In genomic region chr1:61638296-61638695, GRCh38 we compare ENCODE assay signal across 13 cellular contexts.
A peak's percentile ranks its signal among the peaks of the same experiment; 100 is the strongest.
DNase-seq lines count a peak whose midpoint lies in the region; ATAC-seq and TF ChIP-seq lines count a peak whose summit lies in the region.
"Had no signal": no experiment of that assay in that cellular context is flagged by ENCODE, and none has a peak within 500 bp of the region (broad histone marks: within the 10 kb centered on the region; RNA-seq: fewer than 3 reads in every experiment).

No MANE protein-coding gene starts in this region.

- no peaks in the 10 kb centered on the region for H3K9me3 ChIP-seq in heart right ventricle
- no peaks in the 10 kb centered on the region for H3K9me3 ChIP-seq in sigmoid colon
- H3K9me3 ChIP-seq: BLaER1 treated with 17β-estradiol and CSF1 and Interleukin-3, amounts not matched to agents 10 nM and 100 nM; neutrophil had no signal

- H3K4me3 ChIP-seq in AG10803 (ENCODE audit: low read length) (no peak overlapping the region), astrocyte of the cerebellum (ENCODE audit: low read depth, low read length) (no peak overlapping the region), heart right ventricle (no peak overlapping the region), sigmoid colon (no peak overlapping the region)
- H3K4me3 ChIP-seq: BLaER1 treated with 17β-estradiol and CSF1 and Interleukin-3, amounts not matched to agents 10 nM and 100 nM; lung had no signal

- TF ChIP-seq CTCF in AG10803 (conservative IDR thresholded peaks at IDR 0.05; ENCODE audit: low read length) (no peak), astrocyte of the cerebellum (IDR thresholded peaks at IDR 0.05; ENCODE audit: low read depth, low read length, missing control alignments) (no peak), heart right ventricle (IDR thresholded peaks at IDR 0.05) (no peak), sigmoid colon (IDR thresholded peaks at IDR 0.05) (no peak)

- H3K36me3 ChIP-seq in heart right ventricle (no peaks in the 10 kb centered on the region), sigmoid colon (no peaks in the 10 kb centered on the region)
- H3K36me3 ChIP-seq: BLaER1 treated with 17β-estradiol and CSF1 and Interleukin-3, amounts not matched to agents 10 nM and 100 nM; neutrophil had no signal

- no peak for TF ChIP-seq POLR2A in sigmoid colon (IDR thresholded peaks at IDR 0.05)

- H3K27me3 ChIP-seq in heart right ventricle = no peaks in the 10 kb centered on the region
- no peaks in the 10 kb centered on the region for H3K27me3 ChIP-seq in sigmoid colon
- H3K27me3 ChIP-seq: neutrophil had no signal

- in situ Hi-C loops in astrocyte of the cerebellum (cut with HindIII; ENCODE audit: low sequenced_read_pairs) = no loop called here

- H3K4me1 ChIP-seq in heart right ventricle = peaks cover 0 to 37% (median 27%) of the 10 kb centered on the region in 9 donors
- H3K4me1 ChIP-seq in sigmoid colon = peaks cover 0 to 54% (median 39%) of the 10 kb centered on the region in 4 donors

- TF ChIP-seq EP300 in sigmoid colon (IDR thresholded peaks at IDR 0.05) = peak; percentile 53 to 94 (median 77)

- peak; percentile 95 for DNase-seq in AG10803 (ENCODE audit: low read depth)
- peak; percentile 45 for DNase-seq in astrocyte of the cerebellum (ENCODE audit: low read depth)
- DNase-seq in heart right ventricle = peak in 1 of 2 donors; percentile 7
- DNase-seq in sigmoid colon = no peak
- no peak for DNase-seq in activated CD4-positive, alpha-beta T cell treated with anti-CD3 and anti-CD28 coated beads, Interleukin-2, amount 50 U/mL, for 4 hours
- DNase-seq in amygdala (lab: John Stamatoyannopoulos, UW) = no peak
- DNase-seq in NCI-H2227 treated with DMSO at 0.1 percent for 48 hours (lab: John Stamatoyannopoulos, UW) = no peak
- no peak for DNase-seq in SHP77 treated with DMSO at 0.1 percent for 48 hours (lab: John Stamatoyannopoulos, UW)
- DNase-seq: NCI-H1092, NCI-H69 had no signal

- H3K27ac ChIP-seq in heart right ventricle = peak overlapping the region in 9 of 10 donors; percentile 37 to 87 (median 63)
- H3K27ac ChIP-seq in sigmoid colon = peak overlapping the region; percentile 66 to 80 (median 76)
- H3K27ac ChIP-seq: BLaER1 treated with 17β-estradiol and CSF1 and Interleukin-3, amounts not matched to agents 10 nM and 100 nM; neutrophil had no signal

- intact Hi-C loops in heart right ventricle (cut with DNase I) = loop anchor here in 2 of 10 donors (1.0 to 10.0 kb wide), 4 partner anchors 32 to 656 kb away; no protein-coding TSS in a partner anchor
- intact Hi-C loops in sigmoid colon (cut with DNase I) = loop anchor here (5.0 kb wide), 1 partner anchor 186 kb away; no protein-coding TSS in a partner anchor

- peak; percentile 21 to 86 (median 72) for ATAC-seq in heart right ventricle

- WGBS in heart right ventricle, 2 donors = 73 to 89% methylated on average over 2 of the region's 2 CpGs
- WGBS in sigmoid colon, 2 donors = 87 to 97% methylated on average over 2 of the region's 2 CpGs

Comparison
In these comparisons a context has a peak if more than half of its experiments do, and no peak if none do; other contexts are left out.
1. DNase-seq: peak in AG10803 (single experiment) and astrocyte of the cerebellum (single experiment); none in sigmoid colon (single experiment), activated CD4-positive, alpha-beta T cell treated with anti-CD3 and anti-CD28 coated beads, Interleukin-2, amount 50 U/mL, for 4 hours (0 of 2), amygdala (0 of 56), NCI-H2227 treated with DMSO at 0.1 percent for 48 hours (single experiment) and SHP77 treated with DMSO at 0.1 percent for 48 hours (single experiment).